Comparison of ENCODE assay signal across 15 cellular contexts in the genomic region with DNA sequence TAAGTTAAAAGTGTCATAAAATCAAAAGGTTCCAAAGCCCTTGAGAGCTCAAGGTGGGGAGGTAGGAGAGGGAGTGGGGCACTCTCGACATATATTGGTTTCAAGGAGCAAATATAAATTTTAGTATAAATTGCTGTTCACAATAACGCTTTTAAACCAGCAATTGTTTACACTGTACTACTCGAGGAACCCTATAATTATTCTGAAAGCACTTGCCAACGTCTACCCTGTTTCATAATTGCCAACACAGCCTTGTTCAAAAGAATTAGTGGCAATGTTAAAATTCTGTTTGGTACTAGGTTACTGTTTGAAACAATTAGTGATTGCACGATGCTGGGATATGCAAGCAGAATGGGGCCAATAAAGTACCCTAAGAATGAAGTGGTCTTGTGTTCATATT.
DNase-seq lines count a peak whose midpoint lies in the region; ATAC-seq and TF ChIP-seq lines count a peak whose summit lies in the region.
"Had no signal": no experiment of that assay in that cellular context is flagged by ENCODE, and none has a peak within 500 bp of the region (broad histone marks: within the 10 kb centered on the region; RNA-seq: fewer than 3 reads in every experiment).

No MANE protein-coding gene starts in this region.

- DNase-seq in activated CD8-positive, alpha-beta memory T cell treated with anti-CD3 and anti-CD28 coated beads, Interleukin-2, amount 10 ng/mL, durations not matched to agents 7 days and 5 days: no peak
- DNase-seq in activated CD8-positive, alpha-beta memory T cell treated with anti-CD3 and anti-CD28 coated beads, Interleukin-2, amount 50 U/mL, for 48 hours: no peak
- DNase-seq in NCI-H187 (lab: John Stamatoyannopoulos, UW) (peak; percentile 30 to 45), T-cell (no peak), psoas muscle (no peak), NAMALWA (ENCODE audit: low spot score) (no peak), NCI-H446 (lab: John Stamatoyannopoulos, UW) (no peak), SK-N-DZ (ENCODE audit: low spot score) (no peak)
- DNase-seq: activated CD4-positive, CD25-positive, alpha-beta regulatory T cell; NCI-H1930; stomach had no signal

- ATAC-seq in activated CD8-positive, alpha-beta memory T cell treated with anti-CD3 and anti-CD28 coated beads, Interleukin-2, amount 10 ng/mL, durations not matched to agents 7 days and 5 days: no peak
- ATAC-seq in T-cell (replicated peaks in 1 of 4): no peak
- ATAC-seq in psoas muscle: no peak
- ATAC-seq: A549, GM12878 had no signal

- 54 to 75% (median 58%) methylated on average over 5 of the region's 5 CpGs for WGBS in psoas muscle, 3 donors

- no peaks in the 10 kb centered on the region for H3K27me3 Mint-ChIP-seq in activated CD8-positive, alpha-beta memory T cell treated with anti-CD3 and anti-CD28 coated beads, Interleukin-2, amount 10 ng/mL, durations not matched to agents 7 days and 5 days
- no peaks in the 10 kb centered on the region for H3K27me3 Mint-ChIP-seq in T-cell

- H3K27ac Mint-ChIP-seq in activated CD8-positive, alpha-beta memory T cell treated with anti-CD3 and anti-CD28 coated beads, Interleukin-2, amount 10 ng/mL, durations not matched to agents 7 days and 5 days: peak overlapping the region; percentile 58
- peak overlapping the region; percentile 66 to 92 for H3K27ac Mint-ChIP-seq in T-cell
- H3K27ac Mint-ChIP-seq: CD14-positive monocyte had no signal

- no peak overlapping the region for H3K4me3 Mint-ChIP-seq in activated CD8-positive, alpha-beta memory T cell treated with anti-CD3 and anti-CD28 coated beads, Interleukin-2, amount 10 ng/mL, durations not matched to agents 7 days and 5 days
- no peak overlapping the region for H3K4me3 Mint-ChIP-seq in T-cell
- H3K4me3 Mint-ChIP-seq: CD14-positive monocyte; T-helper 1 cell treated with Interleukin-12 subunit alpha and Interleukin-12 subunit beta and Interleukin-4 antibody, amounts not matched to agents 30 μg/mL and 1 μg/mL, for 36 hours had no signal

- H3K4me3 ChIP-seq in psoas muscle: no peak overlapping the region
- H3K4me3 ChIP-seq: A549, GM12878, stomach had no signal

- no peaks in the 10 kb centered on the region for H3K36me3 ChIP-seq in psoas muscle (ENCODE audit: insufficient read depth in 1 of 2, low read depth in 1 of 2)
- H3K36me3 ChIP-seq: stomach had no signal

- no peaks in the 10 kb centered on the region for H3K9me3 ChIP-seq in psoas muscle
- H3K9me3 ChIP-seq: stomach had no signal

- peaks cover 35% of the 10 kb centered on the region for H3K36me3 Mint-ChIP-seq in activated CD8-positive, alpha-beta memory T cell treated with anti-CD3 and anti-CD28 coated beads, Interleukin-2, amount 10 ng/mL, durations not matched to agents 7 days and 5 days
- H3K36me3 Mint-ChIP-seq in T-cell: peaks cover 44% of the 10 kb centered on the region
- H3K36me3 Mint-ChIP-seq: CD14-positive monocyte had no signal

- no peak for TF ChIP-seq CTCF in psoas muscle (IDR thresholded peaks at IDR 0.05)

- intact Hi-C loops in psoas muscle (cut with DNase I): no loop called here

- H3K4me1 ChIP-seq in psoas muscle: peaks cover 84% of the 10 kb centered on the region
- H3K4me1 ChIP-seq: A549 had no signal

- H3K4me1 Mint-ChIP-seq in activated CD8-positive, alpha-beta memory T cell treated with anti-CD3 and anti-CD28 coated beads, Interleukin-2, amount 10 ng/mL, durations not matched to agents 7 days and 5 days: peaks cover 91% of the 10 kb centered on the region
- H3K4me1 Mint-ChIP-seq in T-cell: peaks cover 89 to 95% (median 95%) of the 10 kb centered on the region in 3 donors
- H3K4me1 Mint-ChIP-seq: CD14-positive monocyte had no signal

- no peaks in the 10 kb centered on the region for H3K27me3 ChIP-seq in psoas muscle (ENCODE audit: insufficient read depth in 3 of 3, low read length in 2 of 3)
- H3K27me3 ChIP-seq: stomach had no signal

- H3K9me3 Mint-ChIP-seq in activated CD8-positive, alpha-beta memory T cell treated with anti-CD3 and anti-CD28 coated beads, Interleukin-2, amount 10 ng/mL, durations not matched to agents 7 days and 5 days (ENCODE audit: low read depth): peaks cover 4% of the 10 kb centered on the region
- peaks cover 0 to 7% (median 7%) of the 10 kb centered on the region in 3 donors for H3K9me3 Mint-ChIP-seq in T-cell

- H3K27ac ChIP-seq in psoas muscle: peak overlapping the region; percentile 77
- H3K27ac ChIP-seq: A549, stomach had no signal

- CTCF ChIA-PET in activated CD8-positive, alpha-beta memory T cell treated with anti-CD3 and anti-CD28 coated beads, Interleukin-2, amount 10 ng/mL, durations not matched to agents 7 days and 5 days (lab: Charles Lee): interaction anchor here (0.6 to 7.1 kb wide), 5 partner anchors 15 to 35 kb away, joined by 3 to 49 read pairs (median 3); no protein-coding TSS in a partner anchor
- CTCF ChIA-PET in T-cell (lab: Charles Lee): interaction anchor here (0.6 to 1.9 kb wide), 9 partner anchors 30 to 1412 kb away, joined by 3 to 12 read pairs (median 6); no protein-coding TSS in a partner anchor

- POLR2A ChIA-PET in T-cell (lab: Charles Lee): interaction anchor here (0.7 to 1.4 kb wide), 3 partner anchors 12 to 29 kb away, joined by 3 to 6 read pairs (median 4); no protein-coding TSS in a partner anchor

Comparison
In these comparisons a context has a peak if more than half of its experiments do, and no peak if none do; other contexts are left out.
1. DNase-seq: peak in NCI-H187 (2 of 2); none in activated CD8-positive, alpha-beta memory T cell treated with anti-CD3 and anti-CD28 coated beads, Interleukin-2, amount 10 ng/mL, durations not matched to agents 7 days and 5 days (single experiment), activated CD8-positive, alpha-beta memory T cell treated with anti-CD3 and anti-CD28 coated beads, Interleukin-2, amount 50 U/mL, for 48 hours (single experiment), T-cell (0 of 34), psoas muscle (0 of 2), NAMALWA (single experiment), NCI-H446 (0 of 2) and SK-N-DZ (single experiment).